In genomic region chr18:62522178-62522509, GRCh38 we compare ENCODE assay signal across 8 cellular contexts. TPM values are rescaled to one million over a fixed set of nuclear protein-coding genes. Genes with fewer than 3 reads are reported as not detected.
DNase-seq lines count a peak whose midpoint lies in the region; ATAC-seq and TF ChIP-seq lines count a peak whose summit lies in the region.

No MANE protein-coding gene starts in this region.

- POLR2A ChIA-PET in AG04449 (lab: Yijun Ruan, JAX), result interaction anchor here (0.6 kb wide), 2 partner anchors 135 to 219 kb away, joined by 3 read pairs; no protein-coding TSS in a partner anchor
- POLR2A ChIA-PET in activated CD8-positive, alpha-beta T cell treated with anti-CD3 and anti-CD28 coated beads, Interleukin-2, amount 10 ng/mL, durations not matched to agents 7 days and 5 days (lab: Charles Lee), result interaction anchor here (0.6 to 6.2 kb wide), 13 partner anchors 10 to 191 kb away, joined by 3 to 100 read pairs (median 4); no protein-coding TSS in a partner anchor

- ATAC-seq in GM18873 (IDR thresholded peaks at IDR 0.05; ENCODE audit: low FRiP score, unreplicated experiment) (peak; percentile 5), HG03175 (IDR thresholded peaks at IDR 0.05; ENCODE audit: unreplicated experiment) (peak; percentile 0)
- peak; percentile 2 for ATAC-seq in activated CD8-positive, alpha-beta T cell treated with anti-CD3 and anti-CD28 coated beads, Interleukin-2, amount 10 ng/mL, durations not matched to agents 7 days and 5 days

- WGBS in stomach, 5 donors, result 0 to 1% (median 1%) methylated on average over 7 to 32 of the region's 32 CpGs

- H3K27ac ChIP-seq in stomach, result peak overlapping the region; percentile 92 to 99 (median 96)

- TF ChIP-seq EP300 in stomach (IDR thresholded peaks at IDR 0.05), result no peak

- H3K4me1 Mint-ChIP-seq in activated CD8-positive, alpha-beta T cell treated with anti-CD3 and anti-CD28 coated beads, Interleukin-2, amount 10 ng/mL, durations not matched to agents 7 days and 5 days (ENCODE audit: low read depth), result peaks cover 22% of the 10 kb centered on the region

- H3K27me3 ChIP-seq in stomach, result no peaks in the 10 kb centered on the region

- peaks cover 4% of the 10 kb centered on the region for H3K9me3 Mint-ChIP-seq in activated CD8-positive, alpha-beta T cell treated with anti-CD3 and anti-CD28 coated beads, Interleukin-2, amount 10 ng/mL, durations not matched to agents 7 days and 5 days (ENCODE audit: insufficient read depth)

- peaks cover 51% of the 10 kb centered on the region for H3K36me3 Mint-ChIP-seq in activated CD8-positive, alpha-beta T cell treated with anti-CD3 and anti-CD28 coated beads, Interleukin-2, amount 10 ng/mL, durations not matched to agents 7 days and 5 days (ENCODE audit: low read depth)

- DNase-seq in AG04449 (ENCODE audit: low read depth, low spot score), result no peak
- no peak for DNase-seq in activated CD8-positive, alpha-beta T cell treated with anti-CD3 and anti-CD28 coated beads, Interleukin-2, amount 10 ng/mL, durations not matched to agents 7 days and 5 days
- DNase-seq in stomach, result no peak
- no peak for DNase-seq in T1000 (lab: John Stamatoyannopoulos, UW)
- DNase-seq in HuH-7 (ENCODE audit: low spot score), result no peak

- H3K4me1 ChIP-seq in stomach, result peaks cover 13 to 29% (median 28%) of the 10 kb centered on the region in 4 donors

- intact Hi-C loops in stomach (cut with DNase I; ENCODE audit: low total_unique reads), result no loop called here

- H3K27me3 Mint-ChIP-seq in activated CD8-positive, alpha-beta T cell treated with anti-CD3 and anti-CD28 coated beads, Interleukin-2, amount 10 ng/mL, durations not matched to agents 7 days and 5 days (ENCODE audit: low read depth), result no peaks in the 10 kb centered on the region

- CTCF ChIA-PET in AG04449 (lab: Yijun Ruan, JAX), result interaction anchor here (1.3 to 1.7 kb wide), 4 partner anchors 13 to 97 kb away, joined by 3 to 8 read pairs (median 4); no protein-coding TSS in a partner anchor
- CTCF ChIA-PET in activated CD8-positive, alpha-beta T cell treated with anti-CD3 and anti-CD28 coated beads, Interleukin-2, amount 10 ng/mL, durations not matched to agents 7 days and 5 days (lab: Charles Lee), result interaction anchor here (0.7 to 2.6 kb wide), 11 partner anchors 10 to 198 kb away, joined by 3 to 26 read pairs (median 6); no protein-coding TSS in a partner anchor

- peak overlapping the region; percentile 78 for H3K4me3 ChIP-seq in AG04449 (ENCODE audit: low read depth, low read length)
- peak overlapping the region; percentile 77 for H3K4me3 ChIP-seq in iPS-11a (ENCODE audit: low read depth, low read length)
- peak overlapping the region; percentile 70 to 92 (median 85) for H3K4me3 ChIP-seq in stomach

- TF ChIP-seq CTCF in AG04449 (IDR thresholded peaks at IDR 0.05; ENCODE audit: insufficient read depth, low read length, missing control alignments), result no peak
- TF ChIP-seq CTCF in stomach (IDR thresholded peaks at IDR 0.05), result no peak

- H3K4me3 Mint-ChIP-seq in activated CD8-positive, alpha-beta T cell treated with anti-CD3 and anti-CD28 coated beads, Interleukin-2, amount 10 ng/mL, durations not matched to agents 7 days and 5 days, result peak overlapping the region; percentile 90

- no peak for TF ChIP-seq POLR2A in stomach (IDR thresholded peaks at IDR 0.05)

- no peaks in the 10 kb centered on the region for H3K9me3 ChIP-seq in stomach

- peak overlapping the region; percentile 91 for H3K27ac Mint-ChIP-seq in activated CD8-positive, alpha-beta T cell treated with anti-CD3 and anti-CD28 coated beads, Interleukin-2, amount 10 ng/mL, durations not matched to agents 7 days and 5 days

- H3K36me3 ChIP-seq in stomach, result no peaks in the 10 kb centered on the region

RNA-seq across cellular contexts. Expression of gene ZCCHC2, which starts 0.7 kb away (rescaled TPM):
- 10 to 100 TPM; 45.5 to 46.4 TPM for total RNA-seq in activated CD8-positive, alpha-beta T cell treated with anti-CD3 and anti-CD28 coated beads, Interleukin-2, amount 10 ng/mL, durations not matched to agents 7 days and 5 days
- 10 to 100 TPM; 14.6 to 76.5 (median 19.3) TPM for total RNA-seq in stomach
- 1 to 10 TPM; 3.9 to 4.9 (median 3.9) TPM for polyA plus RNA-seq in stomach
